ENCODE assay signal across 22 cellular contexts in the genomic region with DNA sequence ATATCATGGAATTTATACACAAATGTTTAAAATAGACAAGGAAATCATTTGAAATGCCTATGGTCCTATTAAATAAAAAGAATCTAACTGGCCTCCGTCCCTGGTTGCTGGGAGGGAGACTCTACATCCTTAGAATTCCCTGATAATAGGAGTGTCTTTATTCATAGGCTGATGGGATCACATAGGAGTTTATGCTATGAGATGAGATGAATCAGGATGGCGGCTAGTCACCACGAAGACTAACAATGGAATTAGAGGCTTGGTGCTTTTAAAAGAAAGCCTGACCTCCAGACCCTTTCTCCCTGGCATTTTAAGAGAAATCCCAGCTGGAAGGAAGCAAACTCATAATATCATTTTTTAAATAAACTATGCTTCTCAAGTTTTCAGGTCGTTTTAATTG.
DNase-seq lines count a peak whose midpoint lies in the region; ATAC-seq and TF ChIP-seq lines count a peak whose summit lies in the region.
"Had no signal": no experiment of that assay in that cellular context is flagged by ENCODE, and none has a peak within 500 bp of the region (broad histone marks: within the 10 kb centered on the region; RNA-seq: fewer than 3 reads in every experiment).

No MANE protein-coding gene starts in this region.

- no peak overlapping the region for H3K4me2 ChIP-seq in IMR-90 (ENCODE audit: low read depth, low read length)
- no peak overlapping the region for H3K4me2 ChIP-seq in neuronal stem cell (ENCODE audit: insufficient read depth, low read length, poor library complexity, severe bottlenecking)
- H3K4me2 ChIP-seq: GM23338, KMS-11 had no signal

- H3K27ac ChIP-seq in IMR-90 (ENCODE audit: insufficient read depth, low read length) (no peak overlapping the region), brain microvascular endothelial cell (no peak overlapping the region), neuronal stem cell (replicated peaks; ENCODE audit: low read length) (no peak overlapping the region), lower lobe of right lung (no peak overlapping the region)
- H3K27ac ChIP-seq: KMS-11 had no signal

- H3K9me3 ChIP-seq in IMR-90 (ENCODE audit: control insufficient read depth, insufficient read depth, low read length) = no peaks in the 10 kb centered on the region
- no peaks in the 10 kb centered on the region for H3K9me3 ChIP-seq in neuronal stem cell (replicated peaks in 1 of 2; ENCODE audit: control insufficient read depth in 2 of 2, insufficient read depth in 1 of 2, low read depth in 1 of 2, low read length in 2 of 2)
- H3K9me3 ChIP-seq in lower lobe of right lung = no peaks in the 10 kb centered on the region

- H3K36me3 Mint-ChIP-seq in activated naive CD4-positive, alpha-beta T cell treated with anti-CD3 and anti-CD28 coated beads, Interleukin-2, amount 50 U/mL, for 72 hours = peaks cover 0 to 8% of the 10 kb centered on the region in 2 donors

- no peak overlapping the region for H2BK12ac ChIP-seq in neuronal stem cell (ENCODE audit: low read length)

- no peak overlapping the region for H3K14ac ChIP-seq in IMR-90 (replicated peaks; ENCODE audit: low read depth, low read length)
- H3K14ac ChIP-seq in neuronal stem cell (ENCODE audit: low read length) = no peak overlapping the region

- H2BK20ac ChIP-seq in IMR-90 (ENCODE audit: low read depth, low read length) = no peak overlapping the region

- H3K9me1 ChIP-seq in IMR-90 (ENCODE audit: insufficient read depth, low read length) = peaks cover 3% of the 10 kb centered on the region; the same call in 1 of the 2 replicates

- H3K36me3 ChIP-seq in IMR-90 (ENCODE audit: control insufficient read depth, insufficient read depth, low read length) (peaks cover 41% of the 10 kb centered on the region), brain microvascular endothelial cell (replicated peaks) (peaks cover 68% of the 10 kb centered on the region), neuronal stem cell (replicated peaks in 1 of 2; ENCODE audit: control insufficient read depth in 2 of 2, insufficient read depth in 2 of 2, low read length in 2 of 2) (peaks cover 10 to 78% of the 10 kb centered on the region in 2 donors), lower lobe of right lung (peaks cover 82% of the 10 kb centered on the region)

- no peaks in the 10 kb centered on the region for H3K27me3 ChIP-seq in IMR-90 (ENCODE audit: control insufficient read depth, insufficient read depth, low read length)
- no peaks in the 10 kb centered on the region for H3K27me3 ChIP-seq in brain microvascular endothelial cell (replicated peaks)
- H3K27me3 ChIP-seq in neuronal stem cell (ENCODE audit: control insufficient read depth in 3 of 3, insufficient read depth in 3 of 3, low read depth in 1 of 3, low read length in 3 of 3) = no peaks in the 10 kb centered on the region
- H3K27me3 ChIP-seq in lower lobe of right lung (ENCODE audit: low read depth) = no peaks in the 10 kb centered on the region

- intact Hi-C loops in IMR-90 (cut with micrococcal nuclease) = no loop called here
- intact Hi-C loops in lower lobe of right lung (cut with DNase I) = no loop called here

- no CpG with 5 or more reads among the region's 4 CpGs for WGBS in IMR-90 (ENCODE audit: extremely low coverage in 2 of 2, insufficient read length in 1 of 2), 2 experiments
- WGBS in neuronal stem cell (ENCODE audit: extremely low coverage in 2 of 2, insufficient read length in 2 of 2, insufficient replicate concordance in 1 of 2), 2 donors = no CpG with 5 or more reads among the region's 4 CpGs

- no TSS peak for BruUV-seq in IMR-90 (replicated peaks; lab: Mats Ljungman, UMichigan)

- H3K4me1 ChIP-seq in IMR-90 (ENCODE audit: control insufficient read depth, insufficient read depth, low read length) (no peaks in the 10 kb centered on the region), neuronal stem cell (ENCODE audit: control insufficient read depth in 2 of 2, insufficient read depth in 1 of 2, low read depth in 1 of 2, low read length in 2 of 2) (peaks cover 2 to 12% of the 10 kb centered on the region in 2 donors), lower lobe of right lung (no peaks in the 10 kb centered on the region)

- no peak for TF ChIP-seq CTCF in IMR-90 (conservative IDR thresholded peaks at IDR 0.05; ENCODE audit: low read depth, low read length)
- TF ChIP-seq CTCF in brain microvascular endothelial cell (IDR thresholded peaks at IDR 0.05; ENCODE audit: low read depth, low read length, missing control alignments) = no peak
- no peak for TF ChIP-seq CTCF in lower lobe of right lung (IDR thresholded peaks at IDR 0.05)

- no peaks in the 10 kb centered on the region for H4K20me1 ChIP-seq in IMR-90 (ENCODE audit: insufficient read depth, low read length)

- DNase-seq in EH (ENCODE audit: low read depth) = peak; percentile 32
- DNase-seq in IMR-90 = peak; percentile 61
- peak; percentile 35 for DNase-seq in brain microvascular endothelial cell
- DNase-seq in neuronal stem cell (ENCODE audit: low spot score) = peak; percentile 41
- DNase-seq in activated naive CD4-positive, alpha-beta T cell treated with anti-CD3 and anti-CD28 coated beads, Interleukin-2, amount 50 U/mL, for 72 hours (ENCODE audit: low spot score in 2 of 2) = no peak
- no peak for DNase-seq in stimulated activated CD4-positive, alpha-beta T cell treated with anti-CD3 and anti-CD28 coated beads, Interleukin-12 subunit alpha, Interleukin-12 subunit beta, amount 100 ng/mL, for 4 hours
- DNase-seq in lower lobe of right lung = no peak
- no peak for DNase-seq in T-helper 9 cell
- DNase-seq: C1 segment of cervical spinal cord, DND-41, GDM1, NCI-H1048, NCI-H1436, NCI-H2029, NCI-H345, NCI-H524 treated with DMSO at 0.1 percent for 48 hours, PC-3, RPMI8226, SHP77 treated with DMSO at 0.1 percent for 48 hours had no signal

- no peak for TF ChIP-seq RAD21 in IMR-90 (IDR thresholded peaks at IDR 0.05; ENCODE audit: low read length)

- ATAC-seq in IMR-90 (ENCODE audit: low read depth) (no peak), lower lobe of right lung (no peak)
- ATAC-seq in activated naive CD4-positive, alpha-beta T cell treated with anti-CD3 and anti-CD28 coated beads, Interleukin-2, amount 50 U/mL, for 72 hours = no peak
- ATAC-seq: GM23338, PC-3, SK-N-SH treated with all-trans-retinoic acid at 6 μM for 48 hours had no signal

- H4K91ac ChIP-seq in IMR-90 (ENCODE audit: insufficient read depth, low read depth, low read length) = no peak overlapping the region
- no peak overlapping the region for H4K91ac ChIP-seq in neuronal stem cell (ENCODE audit: low read depth, low read length, poor library complexity)

- dilution Hi-C loops in IMR-90 (cut with HindIII; ENCODE audit: low sequenced_read_pairs, unreplicated experiment) = no loop called here

- no peak overlapping the region for H4K5ac ChIP-seq in IMR-90 (ENCODE audit: low read depth, low read length)

- H2BK5ac ChIP-seq in IMR-90 (ENCODE audit: low read depth, low read length, poor library complexity, severe bottlenecking) (no peak overlapping the region), neuronal stem cell (ENCODE audit: low read length) (no peak overlapping the region)

- H2AK5ac ChIP-seq in IMR-90 (ENCODE audit: low read depth, low read length) (no peak overlapping the region), neuronal stem cell (ENCODE audit: low read depth, low read length) (no peak overlapping the region)

- H3K27ac Mint-ChIP-seq in activated naive CD4-positive, alpha-beta T cell treated with anti-CD3 and anti-CD28 coated beads, Interleukin-2, amount 50 U/mL, for 72 hours = no peak overlapping the region
- H3K27ac Mint-ChIP-seq: GM23338 had no signal

- H2AK9ac ChIP-seq in IMR-90 (replicated peaks; ENCODE audit: low read depth, low read length, poor library complexity) = no peak overlapping the region

- TF ChIP-seq POLR2A in IMR-90 (IDR thresholded peaks at IDR 0.05; ENCODE audit: low read depth, low read length) = no peak

- no peak overlapping the region for H3K9ac ChIP-seq in IMR-90 (ENCODE audit: low read depth, low read length)
- no peak overlapping the region for H3K9ac ChIP-seq in neuronal stem cell (ENCODE audit: low read depth, low read length, poor library complexity)
- H3K9ac ChIP-seq: KMS-11 had no signal

- H2BK15ac ChIP-seq in IMR-90 (ENCODE audit: low read depth, low read length) (no peak overlapping the region), neuronal stem cell (ENCODE audit: low read length) (no peak overlapping the region)

- no peak overlapping the region for H3K4ac ChIP-seq in IMR-90 (ENCODE audit: low read depth, low read length)
- H3K4ac ChIP-seq in neuronal stem cell (ENCODE audit: low read length) = no peak overlapping the region

- H3K79me1 ChIP-seq in IMR-90 (ENCODE audit: low read depth in 1 of 2, low read length in 2 of 2) (peaks cover 4 to 16% of the 10 kb centered on the region in 2 experiments), neuronal stem cell (ENCODE audit: low read depth, low read length) (no peaks in the 10 kb centered on the region)

- in situ Hi-C loops in IMR-90 (cut with MboI; ENCODE audit: low sequenced_read_pairs) (no loop called here), brain microvascular endothelial cell (cut with HindIII; ENCODE audit: low pct_ligation_motif_present, low sequenced_read_pairs) (no loop called here)

- no peaks in the 10 kb centered on the region for H3K9me3 Mint-ChIP-seq in activated naive CD4-positive, alpha-beta T cell treated with anti-CD3 and anti-CD28 coated beads, Interleukin-2, amount 50 U/mL, for 72 hours
- H3K9me3 Mint-ChIP-seq: GM23338 had no signal

- CTCF ChIA-PET in IMR-90 (lab: Yijun Ruan, JAX) = no interaction called here

- H2BK120ac ChIP-seq in IMR-90 (ENCODE audit: low read depth, low read length) = no peak overlapping the region
- no peak overlapping the region for H2BK120ac ChIP-seq in neuronal stem cell (ENCODE audit: low read depth, low read length)

- H3K4me3 ChIP-seq in IMR-90 (ENCODE audit: insufficient read depth, low read depth, low read length) = no peak overlapping the region
- H3K4me3 ChIP-seq in brain microvascular endothelial cell (ENCODE audit: low read depth, low read length) = no peak overlapping the region
- no peak overlapping the region for H3K4me3 ChIP-seq in neuronal stem cell (ENCODE audit: low read length in 2 of 2)
- no peak overlapping the region for H3K4me3 ChIP-seq in lower lobe of right lung
- H3K4me3 ChIP-seq: GM23338 had no signal

- H2AFZ ChIP-seq in IMR-90 (replicated peaks; ENCODE audit: low read length, poor library complexity) (no peak overlapping the region), neuronal stem cell (ENCODE audit: low read length) (peak overlapping the region; percentile 5)
- H2AFZ ChIP-seq: GM23338 had no signal

- no peak overlapping the region for H3K56ac ChIP-seq in IMR-90 (ENCODE audit: extremely low read depth, insufficient read depth, low read length)

- H3K23ac ChIP-seq in IMR-90 (ENCODE audit: low read depth, low read length) = no peak overlapping the region
- H3K23ac ChIP-seq in neuronal stem cell (ENCODE audit: low read depth, low read length, poor library complexity) = no peak overlapping the region

- H3K18ac ChIP-seq in IMR-90 (ENCODE audit: low read depth, low read length) (no peak overlapping the region), neuronal stem cell (ENCODE audit: low read length) (no peak overlapping the region)

- H4K8ac ChIP-seq in IMR-90 (ENCODE audit: low read depth in 2 of 2, low read length in 2 of 2) (no peak overlapping the region), neuronal stem cell (ENCODE audit: low read depth, low read length) (no peak overlapping the region)

- POLR2A ChIA-PET in IMR-90 (lab: Charles Lee; ENCODE audit: unreplicated experiment) = no interaction called here

Comparison
In these comparisons a context has a peak if more than half of its experiments do, and no peak if none do; other contexts are left out.
1. DNase-seq: peak in EH (single experiment), IMR-90 (single experiment), brain microvascular endothelial cell (single experiment) and neuronal stem cell (single experiment); none in activated naive CD4-positive, alpha-beta T cell treated with anti-CD3 and anti-CD28 coated beads, Interleukin-2, amount 50 U/mL, for 72 hours (0 of 2), stimulated activated CD4-positive, alpha-beta T cell treated with anti-CD3 and anti-CD28 coated beads, Interleukin-12 subunit alpha, Interleukin-12 subunit beta, amount 100 ng/mL, for 4 hours (single experiment), lower lobe of right lung (single experiment) and T-helper 9 cell (single experiment).